ENCODE assay signal across 8 cellular contexts in genomic region chr9:106862115-106862945, GRCh38. TPM values are rescaled to one million over a fixed set of nuclear protein-coding genes. Genes with fewer than 3 reads are reported as not detected.
DNase-seq lines count a peak whose midpoint lies in the region; ATAC-seq and TF ChIP-seq lines count a peak whose summit lies in the region.

No MANE protein-coding gene starts in this region.

- peaks cover 20% of the 10 kb centered on the region for H3K27me3 Mint-ChIP-seq in type B pancreatic cell

- H3K4me3 Mint-ChIP-seq in type B pancreatic cell = peak overlapping the region; percentile 95

- H3K27ac Mint-ChIP-seq in type B pancreatic cell = peak overlapping the region; percentile 91

- peak; percentile 13 for TF ChIP-seq CTCF in type B pancreatic cell (conservative IDR thresholded peaks at IDR 0.05)

- peak; percentile 8 for DNase-seq in stimulated activated CD4-positive, alpha-beta T cell treated with anti-CD3 and anti-CD28 coated beads, Interleukin-15, amount 100 ng/mL, for 24 hours
- no peak for DNase-seq in stimulated activated CD4-positive, alpha-beta T cell treated with anti-CD3 and anti-CD28 coated beads, Interleukin-2, amount 100 ng/mL, for 48 hours
- DNase-seq in NCI-H82 treated with DMSO at 0.1 percent for 48 hours (lab: John Stamatoyannopoulos, UW; ENCODE audit: unreplicated experiment) (peak; percentile 66), medulla oblongata (ENCODE audit: extremely low spot score) (peak; percentile 56), type B pancreatic cell (ENCODE audit: extremely low spot score, unreplicated experiment) (peak; percentile 76)

- peaks cover 20% of the 10 kb centered on the region for H3K36me3 Mint-ChIP-seq in type B pancreatic cell

- no peaks in the 10 kb centered on the region for H3K9me3 ChIP-seq in duodenal mucosa (ENCODE audit: control insufficient read depth in 1 of 2, low read length in 2 of 2)

- ATAC-seq in GM21786 (IDR thresholded peaks at IDR 0.05; ENCODE audit: unreplicated experiment) = no peak
- no peak for ATAC-seq in HG02678 (IDR thresholded peaks at IDR 0.05; ENCODE audit: unreplicated experiment)

- H3K27me3 ChIP-seq in duodenal mucosa (ENCODE audit: control insufficient read depth in 1 of 2, insufficient read depth in 2 of 2, low read length in 2 of 2) = peaks cover 0 to 14% of the 10 kb centered on the region in 2 donors

- peak overlapping the region; percentile 88 to 93 for H3K4me3 ChIP-seq in duodenal mucosa (ENCODE audit: low read depth in 1 of 2, low read length in 2 of 2)

- H3K9ac ChIP-seq in duodenal mucosa (ENCODE audit: low read depth in 1 of 2, low read length in 2 of 2) = peak overlapping the region; percentile 43 to 54

- no peaks in the 10 kb centered on the region for H3K36me3 ChIP-seq in duodenal mucosa (ENCODE audit: control insufficient read depth in 1 of 2, insufficient read depth in 2 of 2, low read length in 2 of 2)

- peaks cover 24% of the 10 kb centered on the region for H3K4me1 Mint-ChIP-seq in type B pancreatic cell (ENCODE audit: unreplicated experiment)

- peaks cover 7 to 12% of the 10 kb centered on the region in 2 donors for H3K4me1 ChIP-seq in duodenal mucosa (ENCODE audit: control insufficient read depth in 1 of 2, insufficient read depth in 2 of 2, low read length in 2 of 2)

- no peak overlapping the region for H3K27ac ChIP-seq in duodenal mucosa (ENCODE audit: low read depth, low read length)

- H3K9me3 Mint-ChIP-seq in type B pancreatic cell = no peaks in the 10 kb centered on the region

RNA-seq across cellular contexts. Expression of gene ZNF462, which starts 0.6 kb away (rescaled TPM):
- 124 and 129 TPM in 2 replicates for total RNA-seq in type B pancreatic cell (ENCODE audit: low replicate concordance)

Comparison
In these comparisons a context has a peak if more than half of its experiments do, and no peak if none do; other contexts are left out.
1. DNase-seq: peak in stimulated activated CD4-positive, alpha-beta T cell treated with anti-CD3 and anti-CD28 coated beads, Interleukin-15, amount 100 ng/mL, for 24 hours (single experiment), NCI-H82 treated with DMSO at 0.1 percent for 48 hours (single experiment), medulla oblongata (single experiment) and type B pancreatic cell (single experiment); none in stimulated activated CD4-positive, alpha-beta T cell treated with anti-CD3 and anti-CD28 coated beads, Interleukin-2, amount 100 ng/mL, for 48 hours (0 of 2).